In the genomic region with DNA sequence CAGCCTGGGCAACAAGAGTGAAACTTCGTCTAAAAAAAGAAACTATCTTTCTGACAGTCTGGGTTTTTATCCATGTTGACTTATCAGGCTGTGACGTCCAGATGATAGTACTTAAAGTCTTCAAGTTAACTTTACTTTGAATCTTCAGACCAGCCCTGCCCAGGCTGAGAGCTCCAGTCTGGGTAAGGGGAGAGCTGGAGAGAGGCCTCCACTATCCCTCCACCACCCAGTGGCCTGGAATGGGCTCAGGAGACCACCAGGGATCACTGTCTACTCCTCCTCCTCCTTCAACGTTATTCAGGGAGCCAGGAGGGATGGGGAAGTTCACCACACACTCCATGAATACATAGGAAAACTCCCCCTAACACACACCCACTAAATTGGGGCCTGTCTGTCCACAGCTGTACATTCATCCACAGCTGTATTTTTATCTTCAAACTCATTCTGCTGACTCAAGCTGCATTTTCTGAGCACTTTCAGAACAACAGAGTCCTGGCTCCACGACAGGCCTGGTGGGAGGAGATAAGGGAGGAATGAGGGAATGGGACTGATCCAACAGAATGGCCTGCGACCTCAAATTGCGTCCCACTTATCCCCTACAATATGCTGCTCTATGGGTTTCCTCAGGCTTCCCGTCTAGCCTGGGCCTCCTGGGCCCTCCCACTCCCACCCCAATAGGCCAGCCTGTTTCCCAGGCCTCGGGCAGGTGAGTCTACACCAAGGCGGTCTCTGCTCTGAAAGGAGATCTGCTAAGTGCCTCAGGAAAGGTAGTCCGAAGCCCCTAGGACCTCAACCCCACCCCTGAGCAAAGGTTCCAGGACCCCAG, we compare ENCODE assay signal across 9 cellular contexts. TPM values are rescaled to one million over a fixed set of nuclear protein-coding genes. Genes with fewer than 3 reads are reported as not detected.
DNase-seq lines count a peak whose midpoint lies in the region; ATAC-seq, FAIRE-seq and TF ChIP-seq lines count a peak whose summit lies in the region.
"Had no signal": no experiment of that assay in that cellular context is flagged by ENCODE, and none has a peak within 500 bp of the region (broad histone marks: within the 10 kb centered on the region; RNA-seq: fewer than 3 reads in every experiment).

No MANE protein-coding gene starts in this region.

- H3K36me3 ChIP-seq in OCI-LY7 (ENCODE audit: insufficient read depth, low read length): no peaks in the 10 kb centered on the region
- H3K36me3 ChIP-seq in K562 (ENCODE audit: control insufficient read depth, insufficient read depth, low read length): no peaks in the 10 kb centered on the region

- H3K27ac Mint-ChIP-seq in stimulated activated effector memory CD8-positive, alpha-beta T cell treated with anti-CD3 and anti-CD28 coated beads, Interleukin-12 subunit alpha, Interleukin-12 subunit beta, amount 100 ng/mL, for 72 hours: no peak overlapping the region

- ATAC-seq in K562: peak; percentile 84
- no peak for ATAC-seq in stimulated activated effector memory CD8-positive, alpha-beta T cell treated with anti-CD3 and anti-CD28 coated beads, Interleukin-12 subunit alpha, Interleukin-12 subunit beta, amount 100 ng/mL, for 72 hours
- no peak for ATAC-seq in HG03520 (IDR thresholded peaks at IDR 0.05; ENCODE audit: unreplicated experiment)

- peak overlapping the region; percentile 47; the same call in 1 of the 2 replicates for H2AFZ ChIP-seq in OCI-LY7 (ENCODE audit: low read length)
- H2AFZ ChIP-seq in K562 (ENCODE audit: low read depth, low read length): peak overlapping the region; percentile 6; the same call in 1 of the 2 replicates

- H3K4me2 ChIP-seq in OCI-LY7 (ENCODE audit: low read length) (peak overlapping the region; percentile 71), K562 (ENCODE audit: insufficient read depth, low read length) (peak overlapping the region; percentile 80)

- H4K20me1 ChIP-seq in OCI-LY7 (ENCODE audit: insufficient read depth, low read length) (no peaks in the 10 kb centered on the region), K562 (replicated peaks; ENCODE audit: control insufficient read depth, insufficient read depth, low read length) (no peaks in the 10 kb centered on the region; the same call in none of the 2 replicates)

- H3K4me3 Mint-ChIP-seq in stimulated activated effector memory CD8-positive, alpha-beta T cell treated with anti-CD3 and anti-CD28 coated beads, Interleukin-12 subunit alpha, Interleukin-12 subunit beta, amount 100 ng/mL, for 72 hours: peak overlapping the region; percentile 67

- TF ChIP-seq RAD21 in K562 (CRISPR knock-in tag; conservative IDR thresholded peaks at IDR 0.05 in 1 of 2, IDR thresholded peaks at IDR 0.05 in 1 of 2): no peak

- peak overlapping the region; percentile 74 for H3K4me3 ChIP-seq in OCI-LY7 (ENCODE audit: low read depth, low read length, poor library complexity, severe bottlenecking)
- H3K4me3 ChIP-seq in K562: peak overlapping the region; percentile 53; the same call in 1 of the 2 replicates

- BruUV-seq in OCI-LY7 (replicated peaks; lab: Mats Ljungman, UMichigan) (no TSS peak), K562 (replicated peaks; lab: Mats Ljungman, UMichigan) (no TSS peak)

- peak overlapping the region; percentile 1 to 68; a peak in 2 of 4 replicates for H3K9ac ChIP-seq in K562 (ENCODE audit: insufficient read depth in 1 of 2, low read depth in 2 of 2, low read length in 2 of 2)

- DNase-seq in OCI-LY7 (ENCODE audit: low spot score) (no peak), K562 (ENCODE audit: extremely low read depth in 1 of 4, low spot score in 3 of 4) (peak; percentile 87 to 98 (median 90)), islet precursor cell (peak; percentile 69), midbrain (lab: John Stamatoyannopoulos, UW) (no peak), glomerular visceral epithelial cell (ENCODE audit: extremely low spot score) (no peak), DMS114 treated with DMSO at 0.1 percent for 48 hours (lab: John Stamatoyannopoulos, UW; ENCODE audit: unreplicated experiment) (no peak)
- no peak for DNase-seq in stimulated activated effector memory CD8-positive, alpha-beta T cell treated with anti-CD3 and anti-CD28 coated beads, Interleukin-12 subunit alpha, Interleukin-12 subunit beta, amount 100 ng/mL, for 72 hours (ENCODE audit: low spot score in 2 of 2)
- DNase-seq: NCI-H1092 treated with DMSO at 0.1 percent for 48 hours had no signal

- WGBS in K562 (ENCODE audit: insufficient coverage, low coverage, missing lambda C conversion rate): 2% methylated on average over 10 of the region's 10 CpGs

- intact Hi-C loops in OCI-LY7 (cut with micrococcal nuclease; ENCODE audit: unreplicated experiment): no loop called here
- intact Hi-C loops in K562 (cut with micrococcal nuclease): loop anchor here (10.0 kb wide), 1 partner anchor 426 kb away; no protein-coding TSS in a partner anchor

- TF ChIP-seq POLR2A in K562 (conservative IDR thresholded peaks at IDR 0.05): no peak

- peak; percentile 97 for TF ChIP-seq EP300 in K562 (IDR thresholded peaks at IDR 0.05; ENCODE audit: low read length)

- H3K9me3 Mint-ChIP-seq in stimulated activated effector memory CD8-positive, alpha-beta T cell treated with anti-CD3 and anti-CD28 coated beads, Interleukin-12 subunit alpha, Interleukin-12 subunit beta, amount 100 ng/mL, for 72 hours: no peaks in the 10 kb centered on the region

- H3K79me2 ChIP-seq in OCI-LY7 (ENCODE audit: insufficient read depth, low read depth, low read length): no peaks in the 10 kb centered on the region
- H3K79me2 ChIP-seq in K562 (ENCODE audit: control insufficient read depth, insufficient read depth, low read length): no peaks in the 10 kb centered on the region

- no peaks in the 10 kb centered on the region for H3K9me2 ChIP-seq in OCI-LY7 (ENCODE audit: insufficient read depth, low read length)

- POLR2A ChIA-PET in OCI-LY7 (lab: Charles Lee): interaction anchor here (0.6 to 2.9 kb wide), 7 partner anchors 8 to 1162 kb away, joined by 3 to 17 read pairs (median 5); no protein-coding TSS in a partner anchor
- POLR2A ChIA-PET in K562 (lab: Yijun Ruan, JAX): interaction anchor here (0.6 to 1.8 kb wide), 22 partner anchors 9 to 1967 kb away, joined by 3 to 11 read pairs (median 3); no protein-coding TSS in a partner anchor

- in situ Hi-C loops in K562 (cut with MboI): no loop called here

- FAIRE-seq in K562 (lab: Jason Lieb, UNC): peak; percentile 98

- CTCF ChIA-PET in OCI-LY7 (lab: Charles Lee; ENCODE audit: unreplicated experiment): interaction anchor here (1.0 to 1.1 kb wide), 2 partner anchors 18 to 33 kb away, joined by 3 to 4 read pairs; no protein-coding TSS in a partner anchor
- CTCF ChIA-PET in K562 (lab: Yijun Ruan, JAX; ENCODE audit: low intra/inter-chr PET ratio): no interaction called here

- no peaks in the 10 kb centered on the region for H3K9me1 ChIP-seq in K562 (ENCODE audit: control insufficient read depth, insufficient read depth, low read length)

- H3K27me3 ChIP-seq in K562 (ENCODE audit: control insufficient read depth in 2 of 2, insufficient read depth in 2 of 2, low read length in 2 of 2): no peaks in the 10 kb centered on the region

- TF ChIP-seq CTCF in OCI-LY7 (conservative IDR thresholded peaks at IDR 0.05; ENCODE audit: low read length) (no peak), K562 (IDR thresholded peaks at IDR 0.05 in 2 of 3, conservative IDR thresholded peaks at IDR 0.05 in 1 of 3; ENCODE audit: insufficient read depth in 2 of 3, low read depth in 1 of 3, low read length in 3 of 3) (no peak)

- H3K36me3 Mint-ChIP-seq in stimulated activated effector memory CD8-positive, alpha-beta T cell treated with anti-CD3 and anti-CD28 coated beads, Interleukin-12 subunit alpha, Interleukin-12 subunit beta, amount 100 ng/mL, for 72 hours: peaks cover 5% of the 10 kb centered on the region

- peaks cover 30% of the 10 kb centered on the region for H3K4me1 ChIP-seq in OCI-LY7 (ENCODE audit: insufficient read depth, low read length, poor library complexity, severe bottlenecking)
- H3K4me1 ChIP-seq in K562 (replicated peaks in 1 of 2; ENCODE audit: control insufficient read depth in 2 of 2, insufficient read depth in 2 of 2, low read length in 2 of 2): peaks cover 32 to 37% of the 10 kb centered on the region in 2 experiments

- H3K9me3 ChIP-seq in OCI-LY7 (ENCODE audit: low read length) (no peaks in the 10 kb centered on the region), K562 (replicated peaks; ENCODE audit: control insufficient read depth, insufficient read depth, low read depth, low read length) (no peaks in the 10 kb centered on the region)

- H3K4me1 Mint-ChIP-seq in stimulated activated effector memory CD8-positive, alpha-beta T cell treated with anti-CD3 and anti-CD28 coated beads, Interleukin-12 subunit alpha, Interleukin-12 subunit beta, amount 100 ng/mL, for 72 hours: peaks cover 16% of the 10 kb centered on the region

- H3K27ac ChIP-seq in OCI-LY7 (ENCODE audit: low read depth, low read length, poor library complexity, severe bottlenecking) (no peak overlapping the region), K562 (ENCODE audit: extremely low read depth, low read depth, low read length) (peak overlapping the region; percentile 79)

RNA-seq across cellular contexts. Expression of a gene that starts 1.8 kb away (rescaled TPM):
- total RNA-seq in OCI-LY7 (2014; rRNA removed; shearing (Covaris generic)): 1.6 and 2.4 TPM in 2 replicates
- total RNA-seq in OCI-LY7 (2022) (5.3 and 5.9 TPM in 2 replicates), K562 (2014; rRNA removed) (1.5 and 2.8 TPM in 2 replicates), K562 (2014; rRNA removed; fragmentation: Illumina TruSeq; extraction: Trizol) (0.87 and 1.1 TPM in 2 replicates), K562 (2015; rRNA removed; fragmentation: Illumina TruSeq; extraction: Trizol) (0.60 and 0.83 TPM in 2 replicates), K562 (2021) (2.5 and 3.0 TPM in 2 replicates)
- total RNA-seq in K562 (2011; cell fraction: chromatin; rRNA removed; ENCODE audit: low replicate concordance): 7.0 and 13.6 TPM in 2 replicates
- 10.5 and 12.5 TPM in 2 replicates for total RNA-seq in K562 (2011; cell fraction: nucleolus; rRNA removed)
- total RNA-seq in K562 (2011; cell fraction: nucleoplasm; rRNA removed): 8.7 and 12.1 TPM in 2 replicates
- polyA plus RNA-seq in K562 (2011; rRNA removed) (3.3 and 3.5 TPM in 2 replicates), K562 (2014; fragmentation: Illumina TruSeq; extraction: Trizol) (1.3 and 1.7 TPM in 2 replicates), K562 (2014; fragmentation: Nextera tagmentation; extraction: Ambion mirVana) (under 1 TPM; 0.06 to 0.10 TPM), K562 (2014; rRNA removed) (2.4 TPM in 2 replicates)
- 2.7 and 5.8 TPM in 2 replicates for polyA plus RNA-seq in K562 (2011; cell fraction: cytosol; rRNA removed)
- 11.2 and 15.9 TPM in 2 replicates for polyA plus RNA-seq in K562 (2011; cell fraction: nucleus; rRNA removed)
- 1.4 and 4.0 TPM in 2 replicates for polyA plus RNA-seq in K562 (2012)
- 0.84 and 1.5 TPM in 2 replicates for polyA minus RNA-seq in K562 (2011; rRNA and poly(A)+ RNA removed)
- polyA minus RNA-seq in K562 (2011; cell fraction: cytosol; rRNA and poly(A)+ RNA removed): 1.3 and 1.8 TPM in 2 replicates
- polyA minus RNA-seq in K562 (2011; cell fraction: nucleus; rRNA and poly(A)+ RNA removed): 2.4 and 2.8 TPM in 2 replicates

RNA-seq across cellular contexts. Expression of a gene that starts 46.7 kb away (rescaled TPM):
- total RNA-seq in OCI-LY7 (2014; rRNA removed; shearing (Covaris generic)): 26.4 and 29.1 TPM in 2 replicates
- 82.7 and 88.3 TPM in 2 replicates for total RNA-seq in OCI-LY7 (2022)
- total RNA-seq in K562 (2011; cell fraction: chromatin; rRNA removed; ENCODE audit: low replicate concordance): 16.6 and 43.3 TPM in 2 replicates
- 7.7 and 10.5 TPM in 2 replicates for total RNA-seq in K562 (2011; cell fraction: nucleolus; rRNA removed)
- total RNA-seq in K562 (2011; cell fraction: nucleoplasm; rRNA removed): 22.9 and 45.5 TPM in 2 replicates
- total RNA-seq in K562 (2014; rRNA removed): 4.2 and 7.4 TPM in 2 replicates
- 15.3 and 18.5 TPM in 2 replicates for total RNA-seq in K562 (2014; rRNA removed; fragmentation: Illumina TruSeq; extraction: Trizol)
- total RNA-seq in K562 (2015; rRNA removed; fragmentation: Illumina TruSeq; extraction: Trizol): 12.4 and 13.8 TPM in 2 replicates
- 21.7 and 22.2 TPM in 2 replicates for total RNA-seq in K562 (2021)
- 9.2 and 12.9 TPM in 2 replicates for polyA plus RNA-seq in K562 (2011; rRNA removed)
- 2.3 and 6.5 TPM in 2 replicates for polyA plus RNA-seq in K562 (2011; cell fraction: cytosol; rRNA removed)
- 15.1 and 25.1 TPM in 2 replicates for polyA plus RNA-seq in K562 (2011; cell fraction: nucleus; rRNA removed)
- polyA plus RNA-seq in K562 (2012): 5.2 and 7.9 TPM in 2 replicates
- 8.9 and 12.9 TPM in 2 replicates for polyA plus RNA-seq in K562 (2014; fragmentation: Illumina TruSeq; extraction: Trizol)
- 1 to 10 TPM; 2.0 to 3.1 TPM for polyA plus RNA-seq in K562 (2014; fragmentation: Nextera tagmentation; extraction: Ambion mirVana)
- polyA plus RNA-seq in K562 (2014; rRNA removed): 7.0 and 7.3 TPM in 2 replicates
- 9.9 and 16.0 TPM in 2 replicates for polyA minus RNA-seq in K562 (2011; rRNA and poly(A)+ RNA removed)
- polyA minus RNA-seq in K562 (2011; cell fraction: cytosol; rRNA and poly(A)+ RNA removed): 5.3 and 11.2 TPM in 2 replicates
- polyA minus RNA-seq in K562 (2011; cell fraction: nucleus; rRNA and poly(A)+ RNA removed): 7.0 and 15.4 TPM in 2 replicates

Comparison
In these comparisons a context has a peak if more than half of its experiments do, and no peak if none do; other contexts are left out.
1. DNase-seq: peak in K562 (4 of 4) and islet precursor cell (single experiment); none in OCI-LY7 (single experiment), stimulated activated effector memory CD8-positive, alpha-beta T cell treated with anti-CD3 and anti-CD28 coated beads, Interleukin-12 subunit alpha, Interleukin-12 subunit beta, amount 100 ng/mL, for 72 hours (0 of 2), midbrain (single experiment), glomerular visceral epithelial cell (single experiment) and DMS114 treated with DMSO at 0.1 percent for 48 hours (single experiment).